Comparison of ENCODE assay signal across 16 cellular contexts in genomic region chr10:77940225-77940624, GRCh38. TPM values are rescaled to one million over a fixed set of nuclear protein-coding genes. Genes with fewer than 3 reads are reported as not detected.
DNase-seq lines count a peak whose midpoint lies in the region; ATAC-seq and TF ChIP-seq lines count a peak whose summit lies in the region.
"Had no signal": no experiment of that assay in that cellular context is flagged by ENCODE, and none has a peak within 500 bp of the region (broad histone marks: within the 10 kb centered on the region; RNA-seq: fewer than 3 reads in every experiment).

No MANE protein-coding gene starts in this region.

- H3K9ac ChIP-seq in IMR-90 (ENCODE audit: low read depth, low read length) (no peak overlapping the region), mammary epithelial cell (ENCODE audit: insufficient read depth, low read length) (peak overlapping the region; percentile 26)

- peak overlapping the region; percentile 52 for H3K4ac ChIP-seq in IMR-90 (ENCODE audit: low read depth, low read length)

- peak overlapping the region; percentile 13; the same call in 1 of the 2 replicates for H3K23ac ChIP-seq in IMR-90 (ENCODE audit: low read depth, low read length)

- no peak for TF ChIP-seq EP300 in sigmoid colon (IDR thresholded peaks at IDR 0.05)

- no peak for DNase-seq in IMR-90
- DNase-seq in mammary epithelial cell: no peak
- DNase-seq in hepatocyte (ENCODE audit: low spot score): no peak
- no peak for DNase-seq in sigmoid colon
- no peak for DNase-seq in heart right ventricle
- DNase-seq: C1 segment of cervical spinal cord, DMS79 treated with DMSO at 0.1 percent for 48 hours, KG1, NCI-H1048, NCI-H1436 treated with DMSO at 0.1 percent for 48 hours, NCI-H2029 treated with DMSO at 0.1 percent for 48 hours, SIG-M5 had no signal

- H2AK9ac ChIP-seq in IMR-90 (replicated peaks; ENCODE audit: low read depth, low read length, poor library complexity): no peak overlapping the region

- no peak overlapping the region for H3K27ac ChIP-seq in IMR-90 (ENCODE audit: insufficient read depth, low read length)
- peak overlapping the region; percentile 28 for H3K27ac ChIP-seq in mammary epithelial cell (ENCODE audit: insufficient read depth, low read depth, low read length)
- peak overlapping the region; percentile 49 for H3K27ac ChIP-seq in hepatocyte
- peak overlapping the region; percentile 27 to 62 (median 44) for H3K27ac ChIP-seq in sigmoid colon
- H3K27ac ChIP-seq in heart right ventricle: no peak overlapping the region

- POLR2A ChIA-PET in IMR-90 (lab: Charles Lee; ENCODE audit: unreplicated experiment): no interaction called here

- no peak for ATAC-seq in IMR-90 (ENCODE audit: low read depth)
- no peak for ATAC-seq in HG02678 (IDR thresholded peaks at IDR 0.05; ENCODE audit: unreplicated experiment)
- ATAC-seq in heart right ventricle: no peak
- ATAC-seq in HG03520 (IDR thresholded peaks at IDR 0.05; ENCODE audit: unreplicated experiment): no peak
- ATAC-seq: GM12878 had no signal

- no peaks in the 10 kb centered on the region for H3K36me3 ChIP-seq in IMR-90 (ENCODE audit: control insufficient read depth, insufficient read depth, low read length)
- no peaks in the 10 kb centered on the region for H3K36me3 ChIP-seq in mammary epithelial cell (ENCODE audit: insufficient read depth, low read length)
- H3K36me3 ChIP-seq in hepatocyte (replicated peaks; ENCODE audit: insufficient read depth, low read depth): no peaks in the 10 kb centered on the region
- H3K36me3 ChIP-seq in sigmoid colon: no peaks in the 10 kb centered on the region
- no peaks in the 10 kb centered on the region for H3K36me3 ChIP-seq in heart right ventricle
- H3K36me3 ChIP-seq: HAP-1 had no signal

- 0 out of 2 replicates have a peak overlapping the region, but pooled peaks have one; percentile 8 for H3K18ac ChIP-seq in IMR-90 (ENCODE audit: low read depth, low read length)

- peak overlapping the region; percentile 10; the same call in 1 of the 2 replicates for H3K14ac ChIP-seq in IMR-90 (replicated peaks; ENCODE audit: low read depth, low read length)

- H3K56ac ChIP-seq in IMR-90 (ENCODE audit: extremely low read depth, insufficient read depth, low read length): no peak overlapping the region

- no peaks in the 10 kb centered on the region for H3K79me2 ChIP-seq in mammary epithelial cell (ENCODE audit: insufficient read depth, low read length)
- H3K79me2 ChIP-seq in hepatocyte: no peaks in the 10 kb centered on the region

- H3K79me1 ChIP-seq in IMR-90 (ENCODE audit: low read depth in 1 of 2, low read length in 2 of 2): no peaks in the 10 kb centered on the region

- H2BK15ac ChIP-seq in IMR-90 (ENCODE audit: low read depth, low read length): 0 out of 3 replicates have a peak overlapping the region, but pooled peaks have one; percentile 3

- H3K27me3 ChIP-seq in IMR-90 (ENCODE audit: control insufficient read depth, insufficient read depth, low read length): no peaks in the 10 kb centered on the region
- H3K27me3 ChIP-seq in mammary epithelial cell (ENCODE audit: insufficient read depth, low read length): no peaks in the 10 kb centered on the region
- H3K27me3 ChIP-seq in hepatocyte: no peaks in the 10 kb centered on the region
- no peaks in the 10 kb centered on the region for H3K27me3 ChIP-seq in sigmoid colon
- no peaks in the 10 kb centered on the region for H3K27me3 ChIP-seq in heart right ventricle

- H3K9me2 ChIP-seq in hepatocyte (replicated peaks; ENCODE audit: insufficient read depth): no peaks in the 10 kb centered on the region

- TF ChIP-seq RAD21 in IMR-90 (IDR thresholded peaks at IDR 0.05; ENCODE audit: low read length): no peak

- intact Hi-C loops in IMR-90 (cut with micrococcal nuclease): no loop called here
- intact Hi-C loops in mammary epithelial cell (cut with micrococcal nuclease): loop anchor here (1.0 to 5.0 kb wide), 2 partner anchors 8 to 87 kb away; partner anchors contain the start of gene POLR3A
- intact Hi-C loops in sigmoid colon (cut with DNase I): no loop called here
- intact Hi-C loops in heart right ventricle (cut with DNase I): no loop called here

- H2BK120ac ChIP-seq in IMR-90 (ENCODE audit: low read depth, low read length): peak overlapping the region; percentile 29

- H4K20me1 ChIP-seq in IMR-90 (ENCODE audit: insufficient read depth, low read length): peaks cover 2% of the 10 kb centered on the region; the same call in 1 of the 2 replicates
- no peaks in the 10 kb centered on the region for H4K20me1 ChIP-seq in mammary epithelial cell (ENCODE audit: insufficient read depth, low read length)
- H4K20me1 ChIP-seq in hepatocyte (ENCODE audit: insufficient read depth, poor library complexity, severe bottlenecking): no peaks in the 10 kb centered on the region

- no peak overlapping the region for H2BK5ac ChIP-seq in IMR-90 (ENCODE audit: low read depth, low read length, poor library complexity, severe bottlenecking)

- H3K4me1 ChIP-seq in IMR-90 (ENCODE audit: control insufficient read depth, insufficient read depth, low read length): peaks cover 14% of the 10 kb centered on the region
- H3K4me1 ChIP-seq in mammary epithelial cell (ENCODE audit: insufficient read depth, low read length): peaks cover 26% of the 10 kb centered on the region
- peaks cover 22% of the 10 kb centered on the region for H3K4me1 ChIP-seq in hepatocyte (ENCODE audit: insufficient read depth)
- H3K4me1 ChIP-seq in sigmoid colon: peaks cover 0 to 28% (median 20%) of the 10 kb centered on the region in 4 donors
- H3K4me1 ChIP-seq in heart right ventricle: peaks cover 0 to 20% (median 11%) of the 10 kb centered on the region in 9 donors
- H3K4me1 ChIP-seq: HAP-1 had no signal

- H3K9me3 ChIP-seq in IMR-90 (ENCODE audit: control insufficient read depth, insufficient read depth, low read length) (no peaks in the 10 kb centered on the region), mammary epithelial cell (replicated peaks; ENCODE audit: insufficient read depth, low read length) (no peaks in the 10 kb centered on the region), hepatocyte (ENCODE audit: low read depth) (no peaks in the 10 kb centered on the region), sigmoid colon (no peaks in the 10 kb centered on the region), heart right ventricle (no peaks in the 10 kb centered on the region)
- H3K9me3 ChIP-seq: HAP-1 had no signal

- no peak overlapping the region for H3K4me2 ChIP-seq in IMR-90 (ENCODE audit: low read depth, low read length)
- H3K4me2 ChIP-seq in mammary epithelial cell (ENCODE audit: insufficient read depth, low read depth, low read length): peak overlapping the region; percentile 40
- no peak overlapping the region for H3K4me2 ChIP-seq in hepatocyte

- H4K8ac ChIP-seq in IMR-90 (ENCODE audit: low read depth in 2 of 2, low read length in 2 of 2): peak overlapping the region in 1 of 2 experiments; percentile 30; a peak in 1 of 4 replicates

- H2AFZ ChIP-seq in IMR-90 (replicated peaks; ENCODE audit: low read length, poor library complexity): no peak overlapping the region
- peak overlapping the region; percentile 88 for H2AFZ ChIP-seq in mammary epithelial cell (ENCODE audit: low read depth, low read length)
- no peak overlapping the region for H2AFZ ChIP-seq in hepatocyte

- TF ChIP-seq CTCF in IMR-90 (conservative IDR thresholded peaks at IDR 0.05; ENCODE audit: low read depth, low read length) (no peak), mammary epithelial cell (conservative IDR thresholded peaks at IDR 0.05 in 1 of 2, IDR thresholded peaks at IDR 0.05 in 1 of 2; ENCODE audit: extremely low read depth in 1 of 2, insufficient read depth in 1 of 2, low read depth in 1 of 2, low read length in 2 of 2) (no peak), hepatocyte (IDR thresholded peaks at IDR 0.05; ENCODE audit: poor library complexity) (no peak), sigmoid colon (IDR thresholded peaks at IDR 0.05) (no peak), heart right ventricle (IDR thresholded peaks at IDR 0.05) (no peak)

- H3K9me1 ChIP-seq in IMR-90 (ENCODE audit: insufficient read depth, low read length): peaks cover 8% of the 10 kb centered on the region

- TF ChIP-seq POLR2A in IMR-90 (IDR thresholded peaks at IDR 0.05; ENCODE audit: low read depth, low read length) (no peak), sigmoid colon (IDR thresholded peaks at IDR 0.05) (no peak)

- H4K91ac ChIP-seq in IMR-90 (ENCODE audit: insufficient read depth, low read depth, low read length): no peak overlapping the region

- no TSS peak for BruUV-seq in IMR-90 (replicated peaks; lab: Mats Ljungman, UMichigan)
- BruUV-seq in mammary epithelial cell (replicated peaks; lab: Mats Ljungman, UMichigan): TSS peak; percentile 81

- H3K4me3 ChIP-seq in IMR-90 (ENCODE audit: insufficient read depth, low read depth, low read length) (no peak overlapping the region), mammary epithelial cell (replicated peaks in 1 of 3; ENCODE audit: insufficient read depth in 1 of 3, low read depth in 2 of 3, low read length in 3 of 3) (no peak overlapping the region), hepatocyte (no peak overlapping the region), sigmoid colon (no peak overlapping the region), heart right ventricle (no peak overlapping the region)
- H3K4me3 ChIP-seq: GM12878, HAP-1 had no signal

- CTCF ChIA-PET in IMR-90 (lab: Yijun Ruan, JAX) (no interaction called here), mammary epithelial cell (lab: Charles Lee; ENCODE audit: low non-redundant PET) (interaction anchor here (0.6 kb wide), 1 partner anchor 34 kb away, joined by 4 read pairs; no protein-coding TSS in a partner anchor)

- H2AK5ac ChIP-seq in IMR-90 (ENCODE audit: low read depth, low read length): peak overlapping the region; percentile 5; the same call in 1 of the 2 replicates

- H2BK20ac ChIP-seq in IMR-90 (ENCODE audit: low read depth, low read length): peak overlapping the region; percentile 54; the same call in 1 of the 2 replicates

- in situ Hi-C loops in IMR-90 (cut with MboI; ENCODE audit: low sequenced_read_pairs) (no loop called here), mammary epithelial cell (cut with MboI; ENCODE audit: low sequenced_read_pairs in 2 of 2) (no loop called here)

- no peak overlapping the region for H4K5ac ChIP-seq in IMR-90 (ENCODE audit: low read depth, low read length)

- WGBS in IMR-90 (ENCODE audit: extremely low coverage in 2 of 2, insufficient read length in 1 of 2), 2 experiments: no CpG with 5 or more reads among the region's 2 CpGs
- WGBS in mammary epithelial cell (ENCODE audit: low coverage, missing lambda C conversion rate): 88% methylated on average over 2 of the region's 2 CpGs
- WGBS in hepatocyte (ENCODE audit: low lambda C conversion rate, missing lambda C conversion rate): 95% methylated on average over 2 of the region's 2 CpGs
- 69 to 87% methylated on average over 2 of the region's 2 CpGs for WGBS in sigmoid colon, 2 donors
- WGBS in heart right ventricle, 2 donors: 92 to 94% methylated on average over 2 of the region's 2 CpGs

- dilution Hi-C loops in IMR-90 (cut with HindIII; ENCODE audit: low sequenced_read_pairs, unreplicated experiment): no loop called here
- dilution Hi-C loops in mammary epithelial cell (cut with HindIII; ENCODE audit: low sequenced_read_pairs): loop anchor here (5.0 kb wide), 3 partner anchors 53 to 87 kb away; partner anchors contain the start of gene POLR3A

RNA-seq across cellular contexts. Expression of gene DLG5, which starts 13.7 kb away (rescaled TPM):
- total RNA-seq in IMR-90 (2012; rRNA removed) (12.7 and 14.7 TPM in 2 replicates), mammary epithelial cell (10 to 100 TPM; 40.8 to 76.5 TPM), hepatocyte (23.6 and 29.3 TPM in 2 replicates), sigmoid colon (10 to 100 TPM; 41.0 to 78.1 (median 49.4) TPM), heart right ventricle (10 to 100 TPM in 7 of 10 donors, 1 to 10 TPM in 3; 6.6 to 14.1 (median 11.7) TPM)
- polyA plus RNA-seq in IMR-90 (2012; rRNA removed) (28.6 and 28.7 TPM in 2 replicates), mammary epithelial cell (31.5 TPM), hepatocyte (14.7 and 15.5 TPM in 2 replicates), sigmoid colon (10 to 100 TPM in 1 of 3 donors, 1 to 10 TPM in 2; 6.0 to 20.3 (median 7.2) TPM), heart right ventricle (1 to 10 TPM; 5.0 to 5.8 TPM)
- 20.6 and 27.7 TPM in 2 replicates for polyA plus RNA-seq in IMR-90 (2012; cell fraction: cytosol; rRNA removed)
- 59.2 and 67.7 TPM in 2 replicates for polyA plus RNA-seq in IMR-90 (2012; cell fraction: nucleus; rRNA removed; ENCODE audit: low replicate concordance)
- 142 TPM for polyA minus RNA-seq in mammary epithelial cell

Comparison
In these comparisons a context has a peak if more than half of its experiments do, and no peak if none do; other contexts are left out.
1. H3K27ac ChIP-seq: peak in mammary epithelial cell (single experiment), hepatocyte (single experiment) and sigmoid colon (4 of 4); none in IMR-90 (single experiment) and heart right ventricle (0 of 10).